Comparison of ENCODE assay signal across 14 cellular contexts in the genomic region with DNA sequence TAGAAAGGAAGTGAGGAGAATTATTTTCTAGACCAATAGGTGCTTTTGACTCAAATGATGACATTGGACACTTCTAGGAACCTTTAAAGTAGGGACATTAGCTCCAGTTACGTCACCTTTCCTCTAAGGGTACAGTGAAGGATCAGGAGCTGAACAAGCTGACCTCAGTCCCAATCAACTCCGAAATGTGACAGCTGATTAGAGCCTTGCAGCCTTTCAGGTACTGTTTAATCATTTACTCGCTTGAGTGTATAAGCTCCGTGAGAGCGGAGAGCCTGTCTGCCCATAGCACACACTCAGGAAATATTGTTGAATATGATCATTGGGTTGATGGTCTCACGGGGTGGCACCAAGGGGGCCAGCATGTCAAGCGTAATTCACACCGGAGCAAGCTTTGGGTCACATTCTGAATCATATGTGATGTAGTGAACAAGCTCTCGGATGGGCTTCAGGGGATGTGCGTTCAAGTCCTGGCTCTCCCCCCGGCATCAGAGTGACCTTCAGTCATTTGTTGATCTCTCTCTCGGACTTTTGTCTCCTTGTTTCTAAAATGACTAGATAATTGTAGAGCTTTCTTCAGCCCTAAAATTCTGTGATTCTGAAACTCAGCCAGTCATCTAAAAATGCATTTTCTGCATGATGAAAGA.
DNase-seq lines count a peak whose midpoint lies in the region; ATAC-seq and TF ChIP-seq lines count a peak whose summit lies in the region.
"Had no signal": no experiment of that assay in that cellular context is flagged by ENCODE, and none has a peak within 500 bp of the region (broad histone marks: within the 10 kb centered on the region; RNA-seq: fewer than 3 reads in every experiment).

No MANE protein-coding gene starts in this region.

- H3K9me3 ChIP-seq in hepatocyte (ENCODE audit: low read depth): no peaks in the 10 kb centered on the region

- H3K36me3 ChIP-seq in hepatocyte (replicated peaks; ENCODE audit: insufficient read depth, low read depth): no peaks in the 10 kb centered on the region

- H3K79me2 ChIP-seq in hepatocyte: no peaks in the 10 kb centered on the region

- no peak overlapping the region for H3K4me3 ChIP-seq in hepatocyte
- H3K4me3 ChIP-seq: GM23248 had no signal

- no peaks in the 10 kb centered on the region for H3K27me3 Mint-ChIP-seq in neural crest cell (ENCODE audit: low read depth)

- H3K27me3 ChIP-seq in hepatocyte: no peaks in the 10 kb centered on the region

- TF ChIP-seq CTCF in hepatocyte (IDR thresholded peaks at IDR 0.05; ENCODE audit: poor library complexity) (no peak), neural crest cell (conservative IDR thresholded peaks at IDR 0.05) (no peak)

- no peaks in the 10 kb centered on the region for H3K36me3 Mint-ChIP-seq in neural crest cell (ENCODE audit: low read depth)

- WGBS in hepatocyte (ENCODE audit: low lambda C conversion rate, missing lambda C conversion rate): 75% methylated on average over 12 of the region's 12 CpGs

- no peak overlapping the region for H3K4me2 ChIP-seq in hepatocyte

- H3K9me3 Mint-ChIP-seq in neural crest cell: no peaks in the 10 kb centered on the region
- H3K9me3 Mint-ChIP-seq: CD8-positive, alpha-beta memory T cell had no signal

- H4K20me1 ChIP-seq in hepatocyte (ENCODE audit: insufficient read depth, poor library complexity, severe bottlenecking): no peaks in the 10 kb centered on the region

- no peaks in the 10 kb centered on the region for H3K9me2 ChIP-seq in hepatocyte (replicated peaks; ENCODE audit: insufficient read depth)

- H2AFZ ChIP-seq in hepatocyte: no peak overlapping the region
- H2AFZ ChIP-seq: GM23248 had no signal

- no peak overlapping the region for H3K4me3 Mint-ChIP-seq in neural crest cell
- H3K4me3 Mint-ChIP-seq: CD8-positive, alpha-beta memory T cell had no signal

- peak overlapping the region; percentile 31 for H3K27ac Mint-ChIP-seq in neural crest cell (ENCODE audit: unreplicated experiment)

- peak; percentile 32 for DNase-seq in HuH-7 (ENCODE audit: low spot score)
- DNase-seq in hepatocyte (ENCODE audit: low spot score): peak; percentile 51
- DNase-seq in neural crest cell (ENCODE audit: low read depth, low spot score): no peak
- no peak for DNase-seq in RPMI8226
- no peak for DNase-seq in C1 segment of cervical spinal cord (lab: John Stamatoyannopoulos, UW)
- no peak for DNase-seq in NK-92 treated with Interleukin-12 subunit alpha and Interleukin-12 subunit beta, amount 100 ng/mL, for 24 hours (lab: John Stamatoyannopoulos, UW)
- DNase-seq: CD8-positive, alpha-beta memory T cell; DMS79; GM23248; H7; IMR-90; Kasumi-1; KBM-7 had no signal

- H3K4me1 ChIP-seq in hepatocyte (ENCODE audit: insufficient read depth): no peaks in the 10 kb centered on the region

- no peak overlapping the region for H3K27ac ChIP-seq in hepatocyte
- H3K27ac ChIP-seq: GM23248 had no signal

- peaks cover 1% of the 10 kb centered on the region for H3K4me1 Mint-ChIP-seq in neural crest cell

- no peak for ATAC-seq in HG03457 (IDR thresholded peaks at IDR 0.05; ENCODE audit: unreplicated experiment)

Comparison
In these comparisons a context has a peak if more than half of its experiments do, and no peak if none do; other contexts are left out.
1. DNase-seq: peak in HuH-7 (single experiment) and hepatocyte (single experiment); none in neural crest cell (single experiment), RPMI8226 (single experiment), C1 segment of cervical spinal cord (0 of 14) and NK-92 treated with Interleukin-12 subunit alpha and Interleukin-12 subunit beta, amount 100 ng/mL, for 24 hours (single experiment).